In the genomic region with DNA sequence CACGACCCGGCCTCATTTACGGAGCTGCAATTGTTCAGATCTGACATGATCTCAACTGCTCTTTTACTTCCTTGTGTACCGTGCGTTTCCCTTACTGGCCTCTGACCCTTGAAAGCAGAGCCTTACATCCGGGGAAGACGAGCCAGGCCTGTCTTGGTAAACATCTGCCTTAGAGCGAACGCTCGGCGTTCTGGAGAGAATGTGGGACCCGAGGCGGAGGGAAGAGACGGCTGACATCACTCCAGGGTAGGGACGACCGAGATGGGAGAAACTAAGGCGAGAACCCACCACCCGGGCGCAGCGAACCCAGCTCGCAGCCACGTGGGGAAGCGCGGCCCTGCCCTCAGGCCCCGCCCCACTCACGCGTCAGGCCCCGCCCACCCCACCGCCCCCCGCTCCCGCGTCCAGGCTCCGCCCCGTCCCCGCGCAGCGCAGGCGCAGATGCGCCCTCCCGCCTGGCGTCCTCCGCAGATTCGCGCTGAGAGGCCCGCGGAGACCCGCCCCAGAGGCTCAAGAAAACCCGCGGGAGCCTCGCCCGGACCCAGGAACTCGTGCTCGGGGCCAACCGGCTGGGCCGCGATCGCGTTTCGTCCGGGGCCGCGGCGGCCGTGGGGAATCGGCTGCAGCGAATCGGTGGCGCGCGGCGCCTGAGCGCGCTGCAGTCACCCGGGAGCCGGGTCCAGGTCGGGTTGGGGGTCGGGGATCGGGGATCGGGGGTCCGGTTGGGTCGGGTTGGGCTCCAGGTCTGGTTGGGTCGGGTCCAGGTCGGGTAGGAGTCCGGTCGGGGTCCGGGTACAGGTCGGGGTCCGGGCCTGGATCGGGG, we compare ENCODE assay signal across 8 cellular contexts. TPM values are rescaled to one million over a fixed set of nuclear protein-coding genes. Genes with fewer than 3 reads are reported as not detected.
DNase-seq lines count a peak whose midpoint lies in the region; ATAC-seq and TF ChIP-seq lines count a peak whose summit lies in the region.

A gene (plus strand): TSS at position 438 of the 823 bp plus-strand sequence. CDS start 922 bp downstream, outside the sequence.

- DNase-seq in AML-193 (lab: John Stamatoyannopoulos, UW): peak; percentile 68
- DNase-seq in HS-27A (ENCODE audit: low read depth): peak; percentile 36
- peak; percentile 85 for DNase-seq in activated T-cell treated with anti-CD3 and anti-CD28 coated beads, Interleukin-2, amount 50 U/mL, for 4 hours
- DNase-seq in stimulated activated CD8-positive, alpha-beta memory T cell treated with anti-CD3 and anti-CD28 coated beads, Interleukin-4, amount 100 ng/mL, for 4 hours (ENCODE audit: low read depth in 2 of 2, low spot score in 1 of 2): peak; percentile 71 to 75

- no peaks in the 10 kb centered on the region for H3K36me3 Mint-ChIP-seq in activated T-cell treated with anti-CD3 and anti-CD28 coated beads, Interleukin-2, amount 50 U/mL, for 4 hours (ENCODE audit: insufficient read depth)

- peak within 1 kb of the TSS; percentile 80 for H3K9ac ChIP-seq in mucosa of stomach (ENCODE audit: low read length)

- peak within 1 kb of the TSS; percentile 70 to 82 for H3K27ac ChIP-seq in esophagus (ENCODE audit: low read depth in 2 of 2, low read length in 1 of 2)

- no peaks in the 10 kb centered on the region for H3K27me3 Mint-ChIP-seq in activated T-cell treated with anti-CD3 and anti-CD28 coated beads, Interleukin-2, amount 50 U/mL, for 4 hours (ENCODE audit: low read depth)

- 0 to 1% methylated on average over 75 to 89 of the region's 89 CpGs for WGBS in esophagus, 2 donors

- H3K27me3 ChIP-seq in esophagus (ENCODE audit: control insufficient read depth in 1 of 2, insufficient read depth in 2 of 2, low read length in 2 of 2) (no peaks in the 10 kb centered on the region), mucosa of stomach (ENCODE audit: control insufficient read depth, insufficient read depth, low read length) (no peaks in the 10 kb centered on the region)

- H3K36me3 ChIP-seq in esophagus (ENCODE audit: control insufficient read depth in 2 of 2, insufficient read depth in 2 of 2, low read length in 1 of 2): peaks cover 0 to 30% of the 10 kb centered on the region in 2 donors
- H3K36me3 ChIP-seq in mucosa of stomach (ENCODE audit: control insufficient read depth, insufficient read depth, low read length): no peaks in the 10 kb centered on the region

- H3K9me3 Mint-ChIP-seq in activated T-cell treated with anti-CD3 and anti-CD28 coated beads, Interleukin-2, amount 50 U/mL, for 4 hours: no peaks in the 10 kb centered on the region

- peak within 1 kb of the TSS; percentile 91 for H3K4me3 Mint-ChIP-seq in activated T-cell treated with anti-CD3 and anti-CD28 coated beads, Interleukin-2, amount 50 U/mL, for 4 hours

- no peaks in the 10 kb centered on the region for H3K9me3 ChIP-seq in esophagus (ENCODE audit: control insufficient read depth in 2 of 2, insufficient read depth in 1 of 2, low read depth in 1 of 2, low read length in 1 of 2)
- no peaks in the 10 kb centered on the region for H3K9me3 ChIP-seq in mucosa of stomach (ENCODE audit: control insufficient read depth, low read length)

- H3K4me1 ChIP-seq in esophagus (ENCODE audit: control insufficient read depth in 2 of 2, insufficient read depth in 2 of 2, low read length in 1 of 2) (peaks cover 0 to 12% of the 10 kb centered on the region in 2 donors), mucosa of stomach (ENCODE audit: control insufficient read depth, insufficient read depth, low read length) (peaks cover 20% of the 10 kb centered on the region)

- ATAC-seq in activated T-cell treated with anti-CD3 and anti-CD28 coated beads, Interleukin-2, amount 50 U/mL, for 4 hours: peak; percentile 87 to 88

- TF ChIP-seq POLR2A in GM19099 (IDR thresholded peaks at IDR 0.05; ENCODE audit: extremely low read depth, insufficient read length, low read depth): peak; percentile 68

- peaks cover 11% of the 10 kb centered on the region for H3K4me1 Mint-ChIP-seq in activated T-cell treated with anti-CD3 and anti-CD28 coated beads, Interleukin-2, amount 50 U/mL, for 4 hours (ENCODE audit: low read depth)

- peak within 1 kb of the TSS; percentile 82 for H3K4me3 ChIP-seq in esophagus (ENCODE audit: low read depth in 1 of 2, low read length in 2 of 2)
- H3K4me3 ChIP-seq in mucosa of stomach (ENCODE audit: low read length): peak within 1 kb of the TSS; percentile 75

TF ChIP-seq in PFSK-1, 5 proteins besides CTCF, POLR2A, EP300 and RAD21:
- TF ChIP-seq, protein P1, sequence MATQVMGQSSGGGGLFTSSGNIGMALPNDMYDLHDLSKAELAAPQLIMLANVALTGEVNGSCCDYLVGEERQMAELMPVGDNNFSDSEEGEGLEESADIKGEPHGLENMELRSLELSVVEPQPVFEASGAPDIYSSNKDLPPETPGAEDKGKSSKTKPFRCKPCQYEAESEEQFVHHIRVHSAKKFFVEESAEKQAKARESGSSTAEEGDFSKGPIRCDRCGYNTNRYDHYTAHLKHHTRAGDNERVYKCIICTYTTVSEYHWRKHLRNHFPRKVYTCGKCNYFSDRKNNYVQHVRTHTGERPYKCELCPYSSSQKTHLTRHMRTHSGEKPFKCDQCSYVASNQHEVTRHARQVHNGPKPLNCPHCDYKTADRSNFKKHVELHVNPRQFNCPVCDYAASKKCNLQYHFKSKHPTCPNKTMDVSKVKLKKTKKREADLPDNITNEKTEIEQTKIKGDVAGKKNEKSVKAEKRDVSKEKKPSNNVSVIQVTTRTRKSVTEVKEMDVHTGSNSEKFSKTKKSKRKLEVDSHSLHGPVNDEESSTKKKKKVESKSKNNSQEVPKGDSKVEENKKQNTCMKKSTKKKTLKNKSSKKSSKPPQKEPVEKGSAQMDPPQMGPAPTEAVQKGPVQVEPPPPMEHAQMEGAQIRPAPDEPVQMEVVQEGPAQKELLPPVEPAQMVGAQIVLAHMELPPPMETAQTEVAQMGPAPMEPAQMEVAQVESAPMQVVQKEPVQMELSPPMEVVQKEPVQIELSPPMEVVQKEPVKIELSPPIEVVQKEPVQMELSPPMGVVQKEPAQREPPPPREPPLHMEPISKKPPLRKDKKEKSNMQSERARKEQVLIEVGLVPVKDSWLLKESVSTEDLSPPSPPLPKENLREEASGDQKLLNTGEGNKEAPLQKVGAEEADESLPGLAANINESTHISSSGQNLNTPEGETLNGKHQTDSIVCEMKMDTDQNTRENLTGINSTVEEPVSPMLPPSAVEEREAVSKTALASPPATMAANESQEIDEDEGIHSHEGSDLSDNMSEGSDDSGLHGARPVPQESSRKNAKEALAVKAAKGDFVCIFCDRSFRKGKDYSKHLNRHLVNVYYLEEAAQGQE (IDR thresholded peaks at IDR 0.05; ENCODE audit: insufficient read depth in 1 of 2, low read depth in 2 of 2, low read length in 2 of 2): no peak
- TF ChIP-seq FOXP2 (optimal IDR thresholded peaks at IDR 0.05; ENCODE audit: borderline replicate concordance, extremely low read depth, extremely low read length, insufficient read depth): peak; percentile 26
- peak; percentile 53 for TF ChIP-seq POLR2AphosphoS5 (IDR thresholded peaks at IDR 0.05; ENCODE audit: low read depth, low read length)
- TF ChIP-seq SIN3A (IDR thresholded peaks at IDR 0.05; ENCODE audit: borderline replicate concordance, insufficient read depth, low read length): peak; percentile 34; the same call in 1 of the 2 replicates
- TF ChIP-seq TAF1 (IDR thresholded peaks at IDR 0.05; ENCODE audit: borderline replicate concordance, insufficient read depth, low read length): peak; percentile 51

RNA-seq across cellular contexts. Expression of the gene that starts here (rescaled TPM):
- 30.5 TPM for polyA plus RNA-seq in PFSK-1 (2012; ENCODE audit: insufficient read length, low read depth)
- total RNA-seq in activated T-cell treated with anti-CD3 and anti-CD28 coated beads, Interleukin-2, amount 50 U/mL, for 4 hours: 100 to 1,000 TPM; 103 to 131 (median 121) TPM
- polyA plus RNA-seq in esophagus: 10 to 100 TPM; 32.6 to 60.8 TPM

Comparison
In these comparisons a context has a peak if more than half of its experiments do, and no peak if none do; other contexts are left out.
1. Peak in every context shown above with its lines: DNase-seq, ATAC-seq, H3K4me3 ChIP-seq and H3K27ac ChIP-seq.